ENCODE assay signal across 8 cellular contexts in genomic region chr19:18425515-18426415, GRCh38. TPM values are rescaled to one million over a fixed set of nuclear protein-coding genes. Genes with fewer than 3 reads are reported as not detected.
DNase-seq lines count a peak whose midpoint lies in the region; ATAC-seq and TF ChIP-seq lines count a peak whose summit lies in the region.
"Had no signal": no experiment of that assay in that cellular context is flagged by ENCODE, and none has a peak within 500 bp of the region (broad histone marks: within the 10 kb centered on the region; RNA-seq: fewer than 3 reads in every experiment).

No MANE protein-coding gene starts in this region.

- no peak overlapping the region for H3K4me3 Mint-ChIP-seq in activated CD8-positive, alpha-beta T cell treated with anti-CD3 and anti-CD28 coated beads, Interleukin-2, amount 10 ng/mL, durations not matched to agents 7 days and 5 days

- TF ChIP-seq EP300 in stomach (IDR thresholded peaks at IDR 0.05): no peak

- H3K9me3 ChIP-seq in stomach: no peaks in the 10 kb centered on the region

- TF ChIP-seq POLR2A in stomach (IDR thresholded peaks at IDR 0.05): no peak

- peaks cover 0 to 4% (median 2%) of the 10 kb centered on the region in 4 donors for H3K36me3 ChIP-seq in stomach

- H3K27ac ChIP-seq in stomach: peak overlapping the region in 4 of 5 donors; percentile 24 to 90 (median 70)

- H3K27me3 ChIP-seq in stomach: no peaks in the 10 kb centered on the region

- ATAC-seq in activated CD8-positive, alpha-beta T cell treated with anti-CD3 and anti-CD28 coated beads, Interleukin-2, amount 10 ng/mL, durations not matched to agents 7 days and 5 days: no peak
- peak; percentile 73 for ATAC-seq in Right ventricle myocardium superior (ENCODE audit: poor library complexity)
- ATAC-seq in GM21786 (IDR thresholded peaks at IDR 0.05; ENCODE audit: unreplicated experiment): no peak
- no peak for ATAC-seq in HG03469 (IDR thresholded peaks at IDR 0.05; ENCODE audit: unreplicated experiment)
- no peak for ATAC-seq in HG03196 (IDR thresholded peaks at IDR 0.05; ENCODE audit: unreplicated experiment)

- POLR2A ChIA-PET in activated CD8-positive, alpha-beta T cell treated with anti-CD3 and anti-CD28 coated beads, Interleukin-2, amount 10 ng/mL, durations not matched to agents 7 days and 5 days (lab: Charles Lee): interaction anchor here (1.0 to 1.5 kb wide), 2 partner anchors 10 to 145 kb away, joined by 3 read pairs; partner anchors contain the start of gene JUND

- peaks cover 86% of the 10 kb centered on the region for H3K4me1 Mint-ChIP-seq in activated CD8-positive, alpha-beta T cell treated with anti-CD3 and anti-CD28 coated beads, Interleukin-2, amount 10 ng/mL, durations not matched to agents 7 days and 5 days (ENCODE audit: low read depth)

- H3K27ac Mint-ChIP-seq in activated CD8-positive, alpha-beta T cell treated with anti-CD3 and anti-CD28 coated beads, Interleukin-2, amount 10 ng/mL, durations not matched to agents 7 days and 5 days: peak overlapping the region; percentile 54

- H3K9me3 Mint-ChIP-seq in activated CD8-positive, alpha-beta T cell treated with anti-CD3 and anti-CD28 coated beads, Interleukin-2, amount 10 ng/mL, durations not matched to agents 7 days and 5 days (ENCODE audit: insufficient read depth): no peaks in the 10 kb centered on the region

- H3K4me3 ChIP-seq in stomach: no peak overlapping the region

- H3K4me1 ChIP-seq in stomach: peaks cover 43 to 100% (median 85%) of the 10 kb centered on the region in 4 donors

- intact Hi-C loops in Right ventricle myocardium superior (cut with DNase I): no loop called here
- intact Hi-C loops in stomach (cut with DNase I; ENCODE audit: low total_unique reads): no loop called here

- DNase-seq in HCEC 1CT (peak; percentile 68), Right ventricle myocardium superior (peak; percentile 84), stomach (no peak)
- DNase-seq in activated CD8-positive, alpha-beta T cell treated with anti-CD3 and anti-CD28 coated beads, Interleukin-2, amount 10 ng/mL, durations not matched to agents 7 days and 5 days: no peak
- DNase-seq: stimulated activated CD4-positive, alpha-beta T cell treated with anti-CD3 and anti-CD28 coated beads, Interleukin-2, amount 100 ng/mL, for 24 hours had no signal

- H3K36me3 Mint-ChIP-seq in activated CD8-positive, alpha-beta T cell treated with anti-CD3 and anti-CD28 coated beads, Interleukin-2, amount 10 ng/mL, durations not matched to agents 7 days and 5 days (ENCODE audit: low read depth): peaks cover 31% of the 10 kb centered on the region

- 63 to 79% (median 70%) methylated on average over 16 to 18 of the region's 18 CpGs for WGBS in stomach, 5 donors

- no peak for TF ChIP-seq CTCF in stomach (IDR thresholded peaks at IDR 0.05)

- H3K27me3 Mint-ChIP-seq in activated CD8-positive, alpha-beta T cell treated with anti-CD3 and anti-CD28 coated beads, Interleukin-2, amount 10 ng/mL, durations not matched to agents 7 days and 5 days (ENCODE audit: low read depth): no peaks in the 10 kb centered on the region

- CTCF ChIA-PET in activated CD8-positive, alpha-beta T cell treated with anti-CD3 and anti-CD28 coated beads, Interleukin-2, amount 10 ng/mL, durations not matched to agents 7 days and 5 days (lab: Charles Lee): interaction anchor here (0.9 to 1.4 kb wide), 2 partner anchors 36 to 38 kb away, joined by 3 to 4 read pairs; no protein-coding TSS in a partner anchor

RNA-seq across cellular contexts. Expression of gene SSBP4, which starts 6.6 kb away (rescaled TPM):
- 100 to 1,000 TPM; 198 to 204 TPM for total RNA-seq in activated CD8-positive, alpha-beta T cell treated with anti-CD3 and anti-CD28 coated beads, Interleukin-2, amount 10 ng/mL, durations not matched to agents 7 days and 5 days
- total RNA-seq in Right ventricle myocardium superior: 30.4 TPM
- 100 to 1,000 TPM in 1 of 5 donors, 10 to 100 TPM in 4; 22.8 to 253 (median 39.7) TPM for total RNA-seq in stomach
- polyA plus RNA-seq in stomach: 10 to 100 TPM; 49.9 to 77.6 (median 54.4) TPM

RNA-seq across cellular contexts. Expression of gene ISYNA1, which starts 12.2 kb away (rescaled TPM):
- 10 to 100 TPM; 26.7 to 33.5 TPM for total RNA-seq in activated CD8-positive, alpha-beta T cell treated with anti-CD3 and anti-CD28 coated beads, Interleukin-2, amount 10 ng/mL, durations not matched to agents 7 days and 5 days
- total RNA-seq in Right ventricle myocardium superior (26.0 TPM), stomach (10 to 100 TPM in 4 of 5 donors, 1 to 10 TPM in 1; 7.8 to 47.3 (median 15.8) TPM)
- 10 to 100 TPM in 2 of 3 donors, 1 to 10 TPM in 1; 9.5 to 39.7 (median 15.0) TPM for polyA plus RNA-seq in stomach

RNA-seq across cellular contexts. Expression of gene LRRC25, which starts 28.3 kb away (rescaled TPM):
- total RNA-seq in activated CD8-positive, alpha-beta T cell treated with anti-CD3 and anti-CD28 coated beads, Interleukin-2, amount 10 ng/mL, durations not matched to agents 7 days and 5 days: under 1 TPM; 0.53 to 0.68 TPM
- total RNA-seq in Right ventricle myocardium superior (3.6 TPM), stomach (10 to 100 TPM in 1 of 5 donors, 1 to 10 TPM in 2, not detected in 2; 2.9 to 11.2 (median 7.2) TPM)
- polyA plus RNA-seq in stomach: 1 to 10 TPM in 2 of 3 donors, under 1 TPM in 1; 0.98 to 2.4 (median 1.7) TPM

RNA-seq across cellular contexts. Expression of gene GDF15, which starts 39.8 kb away (rescaled TPM):
- not detected for total RNA-seq in activated CD8-positive, alpha-beta T cell treated with anti-CD3 and anti-CD28 coated beads, Interleukin-2, amount 10 ng/mL, durations not matched to agents 7 days and 5 days
- total RNA-seq in Right ventricle myocardium superior (0.54 TPM), stomach (100 to 1,000 TPM in 1 of 5 donors, 10 to 100 TPM in 4; 17.3 to 102 (median 46.9) TPM)
- polyA plus RNA-seq in stomach: 100 to 1,000 TPM in 1 of 3 donors, 10 to 100 TPM in 2; 14.2 to 134 (median 44.5) TPM

Comparison
In these comparisons a context has a peak if more than half of its experiments do, and no peak if none do; other contexts are left out.
1. DNase-seq: peak in HCEC 1CT (single experiment) and Right ventricle myocardium superior (single experiment); none in activated CD8-positive, alpha-beta T cell treated with anti-CD3 and anti-CD28 coated beads, Interleukin-2, amount 10 ng/mL, durations not matched to agents 7 days and 5 days (single experiment) and stomach (single experiment).